In the genomic region with DNA sequence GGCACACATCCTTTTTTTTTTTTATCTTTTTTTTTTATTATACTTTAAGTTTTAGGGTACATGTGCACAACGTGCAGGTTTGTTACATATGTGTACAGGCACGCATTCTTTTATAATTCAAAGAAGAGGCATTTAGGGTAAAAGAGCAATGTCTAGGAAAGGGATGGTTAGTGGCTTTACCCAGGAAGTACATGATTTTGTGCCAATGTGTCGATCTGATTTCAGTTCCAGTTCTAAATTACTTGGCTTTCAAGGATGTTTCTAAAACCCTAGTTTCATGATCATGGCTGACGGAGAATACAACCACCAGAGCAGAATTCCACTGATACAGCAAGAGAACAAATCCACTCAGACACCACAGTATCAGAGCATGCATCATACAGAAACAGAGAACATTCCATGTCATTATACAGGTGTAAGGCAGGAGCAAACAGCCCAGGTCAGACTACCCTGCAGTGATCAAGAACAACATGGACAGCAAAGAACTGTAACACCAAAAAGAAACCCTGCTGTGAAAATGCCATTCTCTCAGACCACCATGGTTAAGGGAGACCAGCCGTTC, we compare ENCODE assay signal across 21 cellular contexts.
DNase-seq lines count a peak whose midpoint lies in the region; ATAC-seq and TF ChIP-seq lines count a peak whose summit lies in the region.
"Had no signal": no experiment of that assay in that cellular context is flagged by ENCODE, and none has a peak within 500 bp of the region (broad histone marks: within the 10 kb centered on the region; RNA-seq: fewer than 3 reads in every experiment).

No MANE protein-coding gene starts in this region.

- H3K4me3 ChIP-seq in GM08714 (ENCODE audit: low read length): peak overlapping the region; percentile 11; the same call in 1 of the 2 replicates
- H3K4me3 ChIP-seq: breast epithelium, heart left ventricle, upper lobe of left lung had no signal

- H3K4me1 Mint-ChIP-seq in activated CD4-positive, alpha-beta memory T cell treated with anti-CD3 and anti-CD28 coated beads for 36 hours (ENCODE audit: low read depth): peaks cover 76% of the 10 kb centered on the region
- H3K4me1 Mint-ChIP-seq in activated CD4-positive, alpha-beta memory T cell treated with anti-CD3 and anti-CD28 coated beads, Interleukin-2, amount 10 ng/mL, durations not matched to agents 7 days and 5 days: peaks cover 70% of the 10 kb centered on the region
- H3K4me1 Mint-ChIP-seq in T-helper 2 cell treated with Interferon-gamma antibody and Interleukin-4, amounts not matched to agents 5 μg/mL and 100 μg/mL, for 36 hours (ENCODE audit: low read depth): peaks cover 46% of the 10 kb centered on the region
- peaks cover 10 to 28% of the 10 kb centered on the region in 2 donors for H3K4me1 Mint-ChIP-seq in effector memory CD8-positive, alpha-beta T cell (ENCODE audit: low read depth in 2 of 2)

- peak; percentile 31 for ATAC-seq in effector memory CD8-positive, alpha-beta T cell (replicated peaks)
- ATAC-seq: heart left ventricle, left cardiac atrium, SK-N-SH treated with all-trans-retinoic acid at 6 μM for 48 hours had no signal

- no peaks in the 10 kb centered on the region for H3K36me3 Mint-ChIP-seq in activated CD4-positive, alpha-beta memory T cell treated with anti-CD3 and anti-CD28 coated beads for 36 hours
- peaks cover 3% of the 10 kb centered on the region for H3K36me3 Mint-ChIP-seq in activated CD4-positive, alpha-beta memory T cell treated with anti-CD3 and anti-CD28 coated beads, Interleukin-2, amount 10 ng/mL, durations not matched to agents 7 days and 5 days (ENCODE audit: low read depth)
- H3K36me3 Mint-ChIP-seq in T-helper 2 cell treated with Interferon-gamma antibody and Interleukin-4, amounts not matched to agents 5 μg/mL and 100 μg/mL, for 36 hours (ENCODE audit: low read depth): no peaks in the 10 kb centered on the region
- no peaks in the 10 kb centered on the region for H3K36me3 Mint-ChIP-seq in effector memory CD8-positive, alpha-beta T cell (ENCODE audit: insufficient read depth)

- intact Hi-C loops in activated CD4-positive, alpha-beta memory T cell treated with anti-CD3 and anti-CD28 coated beads for 36 hours (cut with micrococcal nuclease): loop anchor here (1.0 to 2.0 kb wide), 2 partner anchors 25 to 46 kb away; no protein-coding TSS in a partner anchor

- H3K9me3 Mint-ChIP-seq in activated CD4-positive, alpha-beta memory T cell treated with anti-CD3 and anti-CD28 coated beads for 36 hours: no peaks in the 10 kb centered on the region
- no peaks in the 10 kb centered on the region for H3K9me3 Mint-ChIP-seq in activated CD4-positive, alpha-beta memory T cell treated with anti-CD3 and anti-CD28 coated beads, Interleukin-2, amount 10 ng/mL, durations not matched to agents 7 days and 5 days
- H3K9me3 Mint-ChIP-seq in T-helper 2 cell treated with Interferon-gamma antibody and Interleukin-4, amounts not matched to agents 5 μg/mL and 100 μg/mL, for 36 hours: no peaks in the 10 kb centered on the region
- no peaks in the 10 kb centered on the region for H3K9me3 Mint-ChIP-seq in effector memory CD8-positive, alpha-beta T cell

- H3K4me3 Mint-ChIP-seq in activated CD4-positive, alpha-beta memory T cell treated with anti-CD3 and anti-CD28 coated beads for 36 hours: peak overlapping the region; percentile 5
- no peak overlapping the region for H3K4me3 Mint-ChIP-seq in activated CD4-positive, alpha-beta memory T cell treated with anti-CD3 and anti-CD28 coated beads, Interleukin-2, amount 10 ng/mL, durations not matched to agents 7 days and 5 days
- H3K4me3 Mint-ChIP-seq in T-helper 2 cell treated with Interferon-gamma antibody and Interleukin-4, amounts not matched to agents 5 μg/mL and 100 μg/mL, for 36 hours: peak overlapping the region; percentile 35
- peak overlapping the region in 1 of 2 donors; percentile 10 for H3K4me3 Mint-ChIP-seq in effector memory CD8-positive, alpha-beta T cell

- peak overlapping the region; percentile 35 for H3K27ac Mint-ChIP-seq in activated CD4-positive, alpha-beta memory T cell treated with anti-CD3 and anti-CD28 coated beads for 36 hours
- H3K27ac Mint-ChIP-seq in activated CD4-positive, alpha-beta memory T cell treated with anti-CD3 and anti-CD28 coated beads, Interleukin-2, amount 10 ng/mL, durations not matched to agents 7 days and 5 days: no peak overlapping the region
- H3K27ac Mint-ChIP-seq in T-helper 2 cell treated with Interferon-gamma antibody and Interleukin-4, amounts not matched to agents 5 μg/mL and 100 μg/mL, for 36 hours: peak overlapping the region; percentile 12
- no peak overlapping the region for H3K27ac Mint-ChIP-seq in effector memory CD8-positive, alpha-beta T cell

- CTCF ChIA-PET in activated CD4-positive, alpha-beta memory T cell treated with anti-CD3 and anti-CD28 coated beads for 36 hours (lab: Charles Lee): no interaction called here
- CTCF ChIA-PET in activated CD4-positive, alpha-beta memory T cell treated with anti-CD3 and anti-CD28 coated beads, Interleukin-2, amount 10 ng/mL, durations not matched to agents 7 days and 5 days (lab: Charles Lee): no interaction called here
- CTCF ChIA-PET in RWPE1 (lab: Yijun Ruan, JAX): no interaction called here

- H3K27ac ChIP-seq in RWPE1: no peak overlapping the region
- H3K27ac ChIP-seq: breast epithelium, HL-60, neutrophil, upper lobe of left lung, VCaP had no signal

- TF ChIP-seq CTCF in RWPE1 (conservative IDR thresholded peaks at IDR 0.05; ENCODE audit: low read depth): no peak

- H3K27me3 Mint-ChIP-seq in activated CD4-positive, alpha-beta memory T cell treated with anti-CD3 and anti-CD28 coated beads for 36 hours: no peaks in the 10 kb centered on the region
- H3K27me3 Mint-ChIP-seq in activated CD4-positive, alpha-beta memory T cell treated with anti-CD3 and anti-CD28 coated beads, Interleukin-2, amount 10 ng/mL, durations not matched to agents 7 days and 5 days: no peaks in the 10 kb centered on the region
- no peaks in the 10 kb centered on the region for H3K27me3 Mint-ChIP-seq in T-helper 2 cell treated with Interferon-gamma antibody and Interleukin-4, amounts not matched to agents 5 μg/mL and 100 μg/mL, for 36 hours (ENCODE audit: low read depth)
- H3K27me3 Mint-ChIP-seq in effector memory CD8-positive, alpha-beta T cell: no peaks in the 10 kb centered on the region

- DNase-seq in activated CD4-positive, alpha-beta memory T cell treated with anti-CD3 and anti-CD28 coated beads for 36 hours: no peak
- no peak for DNase-seq in activated CD4-positive, alpha-beta memory T cell treated with anti-CD3 and anti-CD28 coated beads, Interleukin-2, amount 10 ng/mL, durations not matched to agents 7 days and 5 days
- no peak for DNase-seq in T-helper 2 cell treated with Interferon-gamma antibody and Interleukin-4, amounts not matched to agents 5 μg/mL and 100 μg/mL, for 36 hours (ENCODE audit: low spot score)
- DNase-seq in effector memory CD8-positive, alpha-beta T cell: no peak
- DNase-seq in NCI-H446 treated with DMSO at 0.1 percent for 48 hours (lab: John Stamatoyannopoulos, UW) (no peak), iPS-NIHi7 (ENCODE audit: extremely low spot score) (no peak), RWPE1 (ENCODE audit: low spot score) (no peak)
- DNase-seq: AML-193; Caco-2; DMS79; effector CD4-positive, alpha-beta T cell; heart left ventricle; left cardiac atrium; NCI-H1694 treated with DMSO at 0.1 percent for 48 hours; upper lobe of left lung had no signal

- POLR2A ChIA-PET in activated CD4-positive, alpha-beta memory T cell treated with anti-CD3 and anti-CD28 coated beads for 36 hours (lab: Charles Lee): no interaction called here
- POLR2A ChIA-PET in activated CD4-positive, alpha-beta memory T cell treated with anti-CD3 and anti-CD28 coated beads, Interleukin-2, amount 10 ng/mL, durations not matched to agents 7 days and 5 days (lab: Charles Lee): no interaction called here
- POLR2A ChIA-PET in RWPE1 (lab: Yijun Ruan, JAX; ENCODE audit: low non-redundant PET): no interaction called here

Comparison
In these comparisons a context has a peak if more than half of its experiments do, and no peak if none do; other contexts are left out.
1. H3K27ac Mint-ChIP-seq: peak in activated CD4-positive, alpha-beta memory T cell treated with anti-CD3 and anti-CD28 coated beads for 36 hours (single experiment) and T-helper 2 cell treated with Interferon-gamma antibody and Interleukin-4, amounts not matched to agents 5 μg/mL and 100 μg/mL, for 36 hours (single experiment); none in activated CD4-positive, alpha-beta memory T cell treated with anti-CD3 and anti-CD28 coated beads, Interleukin-2, amount 10 ng/mL, durations not matched to agents 7 days and 5 days (single experiment) and effector memory CD8-positive, alpha-beta T cell (0 of 2).